ENCODE assay signal across 8 cellular contexts in the genomic region with DNA sequence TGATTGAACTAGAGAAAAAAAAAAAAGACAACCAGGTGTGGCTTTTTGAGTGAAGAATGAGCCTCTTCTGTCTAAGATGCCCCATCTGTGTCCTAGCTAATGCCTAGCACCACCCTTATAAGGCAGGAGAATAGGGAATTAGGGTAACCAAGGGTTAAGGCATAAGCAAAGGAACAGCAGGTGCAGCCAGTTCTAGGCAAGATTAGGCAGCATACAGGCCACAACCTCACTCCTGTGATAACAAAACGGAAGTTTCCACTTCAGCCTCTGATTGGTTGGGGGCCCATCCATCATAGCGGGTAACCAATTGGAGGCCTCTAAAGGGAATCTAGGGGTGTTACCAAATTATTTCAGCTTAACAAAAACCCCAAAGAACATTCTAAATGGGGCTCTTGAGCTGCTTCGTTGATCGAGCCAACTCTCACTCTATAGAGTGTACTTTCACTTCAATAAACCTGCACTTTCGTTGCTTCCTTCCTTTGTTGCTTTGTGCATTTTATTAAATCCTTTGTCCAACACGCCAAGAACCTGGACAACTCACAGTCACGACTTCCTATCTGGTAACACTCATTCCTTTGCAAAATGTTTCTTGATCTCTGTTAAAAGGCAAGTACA.
DNase-seq lines count a peak whose midpoint lies in the region; TF ChIP-seq lines count a peak whose summit lies in the region.

No MANE protein-coding gene starts in this region.

- peaks cover 6% of the 10 kb centered on the region for H3K4me1 Mint-ChIP-seq in MCF 10A (ENCODE audit: insufficient read depth, unreplicated experiment)

- peak; percentile 85 for DNase-seq in GM12864 (ENCODE audit: low read depth)
- peak; percentile 11 to 68 for DNase-seq in HAP-1 (ENCODE audit: low spot score in 2 of 2)
- DNase-seq in NAMALWA (ENCODE audit: low spot score) = peak; percentile 99
- DNase-seq in UCSD-AML1 (lab: John Stamatoyannopoulos, UW; ENCODE audit: unreplicated experiment) = peak; percentile 83
- DNase-seq in MCF 10A (ENCODE audit: unreplicated experiment) = peak; percentile 61
- DNase-seq in left kidney (ENCODE audit: low read depth, low spot score) = peak; percentile 61
- DNase-seq in stimulated activated CD4-positive, alpha-beta T cell treated with anti-CD3 and anti-CD28 coated beads, TNF-alpha, amount 100 ng/mL, for 4 hours (ENCODE audit: low read depth in 3 of 3) = peak; percentile 82 to 86 (median 82)
- DNase-seq in NCI-H2081 treated with DMSO at 0.1 percent for 48 hours (lab: John Stamatoyannopoulos, UW) = no peak

- CTCF ChIA-PET in MCF 10A (lab: Yijun Ruan, JAX) = interaction anchor here (0.6 to 5.8 kb wide), 8 partner anchors 10 to 103 kb away, joined by 3 to 73 read pairs (median 3); no protein-coding TSS in a partner anchor

- POLR2A ChIA-PET in MCF 10A (lab: Yijun Ruan, JAX) = interaction anchor here (0.8 kb wide), 1 partner anchor 73 kb away, joined by 3 read pairs; no protein-coding TSS in a partner anchor

- TF ChIP-seq CTCF in GM12864 (IDR thresholded peaks at IDR 0.05; ENCODE audit: low read depth, low read length, missing control alignments) = no peak
- no peak for TF ChIP-seq CTCF in MCF 10A (IDR thresholded peaks at IDR 0.05; ENCODE audit: unreplicated experiment)

- 0 out of 2 replicates have a peak, but pooled peaks cover 4% of the 10 kb centered on the region for H3K4me1 ChIP-seq in HAP-1

- H3K4me3 ChIP-seq in GM12864 (ENCODE audit: low read depth, low read length) (peak overlapping the region; percentile 2; the same call in 1 of the 2 replicates), HAP-1 (no peak overlapping the region)

- intact Hi-C loops in MCF 10A (cut with micrococcal nuclease) = loop anchor here (10.0 kb wide), 1 partner anchor 402 kb away; no protein-coding TSS in a partner anchor

- no peak overlapping the region for H3K4me3 Mint-ChIP-seq in MCF 10A (ENCODE audit: unreplicated experiment)

- no peaks in the 10 kb centered on the region for H3K36me3 ChIP-seq in HAP-1 (replicated peaks)

- H3K9me3 ChIP-seq in HAP-1 = no peaks in the 10 kb centered on the region

- BruUV-seq in MCF 10A (replicated peaks; lab: Mats Ljungman, UMichigan) = no TSS peak

- H3K27ac Mint-ChIP-seq in MCF 10A (ENCODE audit: low read depth, unreplicated experiment) = no peak overlapping the region

- H3K27me3 ChIP-seq in HAP-1 (ENCODE audit: low read depth) = no peaks in the 10 kb centered on the region

- H3K9me3 Mint-ChIP-seq in MCF 10A (ENCODE audit: unreplicated experiment) = no peaks in the 10 kb centered on the region

- H3K36me3 Mint-ChIP-seq in MCF 10A (ENCODE audit: insufficient read depth, unreplicated experiment) = no peaks in the 10 kb centered on the region

- peaks cover 13% of the 10 kb centered on the region for H3K27me3 Mint-ChIP-seq in MCF 10A (ENCODE audit: insufficient read depth, unreplicated experiment)

- in situ Hi-C loops in HAP-1 (cut with MboI; ENCODE audit: low sequenced_read_pairs) = loop anchor here (25.0 kb wide), 1 partner anchor 394 kb away; no protein-coding TSS in a partner anchor
